1 cellular context compared by ENCODE assay signal in the genomic region with DNA sequence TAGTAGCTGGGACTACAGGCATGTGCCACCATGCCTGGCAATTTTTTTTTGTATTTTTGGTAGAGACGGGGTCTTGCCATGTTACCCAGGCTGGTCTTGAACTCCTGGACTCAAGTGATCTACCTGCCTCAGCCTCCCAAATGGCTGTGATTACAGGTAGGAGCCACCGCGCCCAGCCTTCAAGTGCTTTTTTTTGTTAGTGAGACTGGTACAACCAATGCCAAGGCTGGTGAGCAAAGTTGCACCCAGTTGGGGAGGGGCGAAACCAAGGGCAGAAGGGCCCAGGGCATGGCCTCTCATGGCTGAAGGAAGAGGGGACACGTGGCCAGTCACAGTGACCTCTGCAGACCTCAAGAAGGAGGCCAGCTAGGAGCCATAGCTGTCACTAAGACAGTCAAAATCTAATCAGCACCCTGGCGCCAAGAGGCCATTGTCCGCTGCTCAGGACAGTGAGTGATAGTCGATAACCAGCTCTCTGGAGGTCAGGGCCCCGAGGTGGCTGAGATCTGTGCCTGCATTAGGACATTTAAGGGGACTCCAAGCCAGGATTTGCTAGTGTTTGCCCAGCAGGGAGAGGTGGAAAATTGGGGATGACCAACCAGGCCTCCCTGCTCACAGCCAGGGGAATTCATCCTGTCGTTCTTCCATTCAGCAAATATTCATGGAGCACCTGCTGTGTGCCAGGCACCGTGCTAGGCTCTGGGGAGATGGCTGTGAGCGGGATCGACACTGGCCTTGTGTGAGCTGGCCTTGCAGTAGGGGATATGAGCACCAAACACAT.
TF ChIP-seq lines count a peak whose summit lies in the region.

No MANE protein-coding gene starts in this region.

TF ChIP-seq in H1, 55 proteins besides CTCF, POLR2A, EP300 and RAD21:
- no peak for TF ChIP-seq TAF7 (optimal IDR thresholded peaks at IDR 0.05; ENCODE audit: borderline replicate concordance, low read depth, low read length)
- TF ChIP-seq, protein P1, sequence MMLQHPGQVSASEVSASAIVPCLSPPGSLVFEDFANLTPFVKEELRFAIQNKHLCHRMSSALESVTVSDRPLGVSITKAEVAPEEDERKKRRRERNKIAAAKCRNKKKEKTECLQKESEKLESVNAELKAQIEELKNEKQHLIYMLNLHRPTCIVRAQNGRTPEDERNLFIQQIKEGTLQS (IDR thresholded peaks at IDR 0.05; ENCODE audit: insufficient read depth, low read depth, low read length): no peak
- no peak for TF ChIP-seq CREB1 (IDR thresholded peaks at IDR 0.05)
- no peak for TF ChIP-seq BRCA1 (IDR thresholded peaks at IDR 0.05; ENCODE audit: low read depth, low read length)
- TF ChIP-seq, protein P2, sequence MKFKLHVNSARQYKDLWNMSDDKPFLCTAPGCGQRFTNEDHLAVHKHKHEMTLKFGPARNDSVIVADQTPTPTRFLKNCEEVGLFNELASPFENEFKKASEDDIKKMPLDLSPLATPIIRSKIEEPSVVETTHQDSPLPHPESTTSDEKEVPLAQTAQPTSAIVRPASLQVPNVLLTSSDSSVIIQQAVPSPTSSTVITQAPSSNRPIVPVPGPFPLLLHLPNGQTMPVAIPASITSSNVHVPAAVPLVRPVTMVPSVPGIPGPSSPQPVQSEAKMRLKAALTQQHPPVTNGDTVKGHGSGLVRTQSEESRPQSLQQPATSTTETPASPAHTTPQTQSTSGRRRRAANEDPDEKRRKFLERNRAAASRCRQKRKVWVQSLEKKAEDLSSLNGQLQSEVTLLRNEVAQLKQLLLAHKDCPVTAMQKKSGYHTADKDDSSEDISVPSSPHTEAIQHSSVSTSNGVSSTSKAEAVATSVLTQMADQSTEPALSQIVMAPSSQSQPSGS (IDR thresholded peaks at IDR 0.05; ENCODE audit: low read length): no peak
- TF ChIP-seq SAP30 (IDR thresholded peaks at IDR 0.05; ENCODE audit: insufficient read depth, insufficient replicate concordance, low read length): no peak
